In genomic region chr22:45516163-45516562, GRCh38 we compare ENCODE assay signal across 18 cellular contexts. TPM values are rescaled to one million over a fixed set of nuclear protein-coding genes. Genes with fewer than 3 reads are reported as not detected.
DNase-seq lines count a peak whose midpoint lies in the region; ATAC-seq and TF ChIP-seq lines count a peak whose summit lies in the region.
"Had no signal": no experiment of that assay in that cellular context is flagged by ENCODE, and none has a peak within 500 bp of the region (broad histone marks: within the 10 kb centered on the region; RNA-seq: fewer than 3 reads in every experiment).

No MANE protein-coding gene starts in this region.

- peaks cover 63% of the 10 kb centered on the region for H4K20me1 ChIP-seq in BLaER1

- H3K27me3 ChIP-seq in BLaER1 (no peaks in the 10 kb centered on the region), RWPE2 (ENCODE audit: insufficient read depth, poor library complexity, severe bottlenecking) (no peaks in the 10 kb centered on the region), sigmoid colon (no peaks in the 10 kb centered on the region), tibial nerve (no peaks in the 10 kb centered on the region)
- H3K27me3 ChIP-seq: cardiac muscle cell, right lobe of liver had no signal

- H3K4me1 ChIP-seq in BLaER1: peaks cover 48% of the 10 kb centered on the region
- H3K4me1 ChIP-seq in RWPE2 (ENCODE audit: insufficient read depth, poor library complexity, severe bottlenecking): peaks cover 15% of the 10 kb centered on the region
- H3K4me1 ChIP-seq in sigmoid colon: peaks cover 0 to 57% (median 38%) of the 10 kb centered on the region in 4 donors
- H3K4me1 ChIP-seq in tibial nerve: peaks cover 0 to 57% (median 9%) of the 10 kb centered on the region in 4 donors

- no peaks in the 10 kb centered on the region for H3K9me3 ChIP-seq in BLaER1
- no peaks in the 10 kb centered on the region for H3K9me3 ChIP-seq in RWPE2 (ENCODE audit: severe bottlenecking)
- H3K9me3 ChIP-seq in sigmoid colon: no peaks in the 10 kb centered on the region
- H3K9me3 ChIP-seq in tibial nerve: no peaks in the 10 kb centered on the region
- H3K9me3 ChIP-seq: A549, right lobe of liver had no signal

- no peak overlapping the region for H3K9ac ChIP-seq in BLaER1

- TF ChIP-seq EP300 in sigmoid colon (IDR thresholded peaks at IDR 0.05) (no peak), tibial nerve (IDR thresholded peaks at IDR 0.05) (no peak)

- no peak for TF ChIP-seq POLR2A in sigmoid colon (IDR thresholded peaks at IDR 0.05)
- no peak for TF ChIP-seq POLR2A in tibial nerve (IDR thresholded peaks at IDR 0.05)

- WGBS in sigmoid colon, 2 donors: 68 to 77% methylated on average over 7 of the region's 7 CpGs
- WGBS in tibial nerve, 2 donors: 80 to 83% methylated on average over 7 of the region's 7 CpGs

- H3K4me2 ChIP-seq in BLaER1: peak overlapping the region; percentile 7; the same call in 1 of the 2 replicates
- H3K4me2 ChIP-seq: A549 had no signal

- DNase-seq in RWPE2 (ENCODE audit: low spot score) (no peak), fibroblast of villous mesenchyme (ENCODE audit: low read depth) (peak; percentile 78), sigmoid colon (no peak), superior temporal gyrus (ENCODE audit: extremely low spot score) (no peak), hepatic stellate cell (ENCODE audit: low spot score) (no peak), tibial nerve (ENCODE audit: low spot score in 2 of 2) (no peak)
- DNase-seq: activated CD4-positive, CD25-positive, alpha-beta regulatory T cell; activated naive CD8-positive, alpha-beta T cell treated with anti-CD3 and anti-CD28 coated beads for 36 hours; DMS79; effector CD4-positive, alpha-beta T cell; NCI-H1105; NCI-H526; right lobe of liver; stimulated activated naive CD8-positive, alpha-beta T cell treated with anti-CD3 and anti-CD28 coated beads, Interleukin-15, amount 100 ng/mL, for 72 hours had no signal

- no peak for TF ChIP-seq CTCF in RWPE2 (IDR thresholded peaks at IDR 0.05; ENCODE audit: poor library complexity, severe bottlenecking)
- TF ChIP-seq CTCF in fibroblast of villous mesenchyme (IDR thresholded peaks at IDR 0.05; ENCODE audit: insufficient read depth, low read depth, low read length): no peak
- TF ChIP-seq CTCF in sigmoid colon (IDR thresholded peaks at IDR 0.05): no peak
- TF ChIP-seq CTCF in tibial nerve (IDR thresholded peaks at IDR 0.05): no peak

- no peak for ATAC-seq in RWPE2 (ENCODE audit: low read depth)
- ATAC-seq in GM21447 (IDR thresholded peaks at IDR 0.05; ENCODE audit: unreplicated experiment): no peak
- ATAC-seq: stimulated activated naive CD8-positive, alpha-beta T cell treated with anti-CD3 and anti-CD28 coated beads, Interleukin-15, amount 100 ng/mL, for 72 hours had no signal

- peaks cover 71% of the 10 kb centered on the region for H3K36me3 ChIP-seq in BLaER1
- H3K36me3 ChIP-seq in RWPE2 (ENCODE audit: low read depth): peaks cover 6% of the 10 kb centered on the region; the same call in 1 of the 2 replicates
- no peaks in the 10 kb centered on the region for H3K36me3 ChIP-seq in sigmoid colon
- H3K36me3 ChIP-seq in tibial nerve: peaks cover 0 to 5% (median 0%) of the 10 kb centered on the region in 3 donors
- H3K36me3 ChIP-seq: cardiac muscle cell, right lobe of liver had no signal

- H3K4me3 ChIP-seq in BLaER1 (no peak overlapping the region), RWPE2 (ENCODE audit: severe bottlenecking) (no peak overlapping the region), fibroblast of villous mesenchyme (ENCODE audit: low read depth, low read length) (no peak overlapping the region), sigmoid colon (no peak overlapping the region), tibial nerve (no peak overlapping the region)
- H3K4me3 ChIP-seq: A549, cardiac muscle cell, right lobe of liver had no signal

- intact Hi-C loops in sigmoid colon (cut with DNase I): no loop called here

- peak overlapping the region; percentile 41; the same call in 1 of the 2 replicates for H3K27ac ChIP-seq in BLaER1
- peak overlapping the region; percentile 56 for H3K27ac ChIP-seq in RWPE2 (ENCODE audit: poor library complexity, severe bottlenecking)
- peak overlapping the region; percentile 35 to 60 (median 54) for H3K27ac ChIP-seq in sigmoid colon
- H3K27ac ChIP-seq in tibial nerve: peak overlapping the region in 1 of 4 donors; percentile 24
- H3K27ac ChIP-seq: A549, cardiac muscle cell, right lobe of liver had no signal

RNA-seq across cellular contexts. Expression of gene FBLN1, which starts 13.5 kb away (rescaled TPM):
- total RNA-seq in fibroblast of villous mesenchyme: 102 and 256 TPM in 2 replicates
- 100 to 1,000 TPM; 123 to 230 (median 205) TPM for total RNA-seq in sigmoid colon
- polyA plus RNA-seq in sigmoid colon: 10 to 100 TPM in 2 of 3 donors, 1 to 10 TPM in 1; 9.0 to 43.6 (median 33.0) TPM
- total RNA-seq in tibial nerve: 1,000 to 10,000 TPM in 1 of 4 donors, 100 to 1,000 TPM in 3; 172 to 1,145 (median 351) TPM
